ENCODE assay signal across 13 cellular contexts in genomic region chr16:66326995-66327513, GRCh38. TPM values are rescaled to one million over a fixed set of nuclear protein-coding genes. Genes with fewer than 3 reads are reported as not detected.
DNase-seq lines count a peak whose midpoint lies in the region; ATAC-seq and TF ChIP-seq lines count a peak whose summit lies in the region.
"Had no signal": no experiment of that assay in that cellular context is flagged by ENCODE, and none has a peak within 500 bp of the region (broad histone marks: within the 10 kb centered on the region; RNA-seq: fewer than 3 reads in every experiment).

No MANE protein-coding gene starts in this region.

- H3K36me3 ChIP-seq in mesendoderm (ENCODE audit: control insufficient read depth, insufficient read depth, low read length), result no peaks in the 10 kb centered on the region
- no peaks in the 10 kb centered on the region for H3K36me3 ChIP-seq in aorta (ENCODE audit: control insufficient read depth in 1 of 2, insufficient read depth in 2 of 2, low read length in 1 of 2)
- H3K36me3 ChIP-seq in smooth muscle cell (ENCODE audit: low read depth), result no peaks in the 10 kb centered on the region
- H3K36me3 ChIP-seq: esophagus squamous epithelium had no signal

- WGBS in right cardiac atrium, result 50% methylated on average over 17 of the region's 17 CpGs
- no CpG with 5 or more reads among the region's 17 CpGs for WGBS in mesendoderm (ENCODE audit: extremely low coverage, insufficient coverage, low lambda C conversion rate)
- 18 to 19% methylated on average over 17 of the region's 17 CpGs for WGBS in aorta, 2 donors
- WGBS in smooth muscle cell (ENCODE audit: low lambda C conversion rate), result 82% methylated on average over 16 of the region's 17 CpGs

- no peak overlapping the region for H2BK15ac ChIP-seq in mesendoderm (replicated peaks; ENCODE audit: low read depth)

- H3F3A ChIP-seq in smooth muscle cell (ENCODE audit: low read depth), result no peaks in the 10 kb centered on the region

- H2AK5ac ChIP-seq in mesendoderm (ENCODE audit: low read length), result no peak overlapping the region

- ATAC-seq in right cardiac atrium (peak; percentile 25 to 34), aorta (ENCODE audit: low FRiP score) (peak; percentile 44)
- ATAC-seq: A549 had no signal

- no peak overlapping the region for H2BK5ac ChIP-seq in mesendoderm (ENCODE audit: low read length)

- H3K9ac ChIP-seq in mesendoderm (ENCODE audit: low read length) (no peak overlapping the region), smooth muscle cell (ENCODE audit: low read depth) (no peak overlapping the region)

- H4K20me1 ChIP-seq in smooth muscle cell (ENCODE audit: low read depth), result no peaks in the 10 kb centered on the region

- no peak overlapping the region for H4K5ac ChIP-seq in mesendoderm (ENCODE audit: low read length)

- H3K23ac ChIP-seq in mesendoderm (ENCODE audit: low read length), result no peak overlapping the region

- H3K27ac ChIP-seq in right cardiac atrium (ENCODE audit: low read length), result no peak overlapping the region
- peak overlapping the region; percentile 75 for H3K27ac ChIP-seq in angular gyrus (ENCODE audit: low read depth, low read length)
- no peak overlapping the region for H3K27ac ChIP-seq in mesendoderm (ENCODE audit: low read depth, low read length)
- H3K27ac ChIP-seq in aorta (ENCODE audit: low read depth in 1 of 2, low read length in 2 of 2), result no peak overlapping the region
- no peak overlapping the region for H3K27ac ChIP-seq in smooth muscle cell (ENCODE audit: low read depth)
- H3K27ac ChIP-seq: A549, esophagus squamous epithelium had no signal

- no peak overlapping the region for H3K4ac ChIP-seq in mesendoderm (ENCODE audit: low read depth, low read length)

- no peak overlapping the region for H4K8ac ChIP-seq in mesendoderm (ENCODE audit: low read depth, low read length)

- H3K27me3 ChIP-seq in right cardiac atrium (ENCODE audit: control insufficient read depth, insufficient read depth), result no peaks in the 10 kb centered on the region
- no peaks in the 10 kb centered on the region for H3K27me3 ChIP-seq in mesendoderm (ENCODE audit: insufficient read depth, low read length, poor library complexity)
- no peaks in the 10 kb centered on the region for H3K27me3 ChIP-seq in aorta (ENCODE audit: control insufficient read depth in 1 of 2, insufficient read depth in 2 of 2, low read length in 1 of 2)
- peaks cover 3% of the 10 kb centered on the region for H3K27me3 ChIP-seq in smooth muscle cell (ENCODE audit: low read depth)
- H3K27me3 ChIP-seq: esophagus squamous epithelium had no signal

- H3K4me1 ChIP-seq in right cardiac atrium (ENCODE audit: control insufficient read depth, insufficient read depth, low read length) (no peaks in the 10 kb centered on the region), mesendoderm (ENCODE audit: control insufficient read depth, low read depth, low read length) (no peaks in the 10 kb centered on the region), aorta (ENCODE audit: control insufficient read depth in 1 of 2, insufficient read depth in 2 of 2, low read length in 2 of 2) (no peaks in the 10 kb centered on the region), smooth muscle cell (ENCODE audit: low read depth) (no peaks in the 10 kb centered on the region)
- H3K4me1 ChIP-seq: A549 had no signal

- no peak overlapping the region for H3K56ac ChIP-seq in mesendoderm (ENCODE audit: low read length)

- H2BK120ac ChIP-seq in mesendoderm (ENCODE audit: low read depth, low read length), result no peak overlapping the region

- no peaks in the 10 kb centered on the region for H3K79me1 ChIP-seq in mesendoderm (ENCODE audit: low read length)

- H3K9me3 ChIP-seq in right cardiac atrium (ENCODE audit: control insufficient read depth, low read length) (no peaks in the 10 kb centered on the region), aorta (ENCODE audit: control insufficient read depth, low read length) (no peaks in the 10 kb centered on the region), smooth muscle cell (replicated peaks; ENCODE audit: low read depth) (no peaks in the 10 kb centered on the region)
- H3K9me3 ChIP-seq: A549, esophagus squamous epithelium had no signal

- H3K4me3 ChIP-seq in right cardiac atrium (ENCODE audit: low read length), result no peak overlapping the region
- H3K4me3 ChIP-seq in mesendoderm (ENCODE audit: low read length), result no peak overlapping the region
- H3K4me3 ChIP-seq in aorta (ENCODE audit: low read length in 2 of 2), result no peak overlapping the region
- H3K4me3 ChIP-seq in smooth muscle cell, result no peak overlapping the region
- H3K4me3 ChIP-seq: A549, esophagus squamous epithelium had no signal

- intact Hi-C loops in right cardiac atrium (cut with DNase I) (no loop called here), cardiac septum (cut with DNase I) (no loop called here), aorta (cut with DNase I) (no loop called here)

- no peak overlapping the region for H3K18ac ChIP-seq in mesendoderm (ENCODE audit: low read length)

- TF ChIP-seq CTCF in smooth muscle cell (IDR thresholded peaks at IDR 0.05; ENCODE audit: borderline replicate concordance, insufficient read depth, poor library complexity, severe bottlenecking), result no peak

- H3K79me2 ChIP-seq in mesendoderm (ENCODE audit: control insufficient read depth, insufficient read depth, low read length), result no peaks in the 10 kb centered on the region
- no peaks in the 10 kb centered on the region for H3K79me2 ChIP-seq in smooth muscle cell (ENCODE audit: low read depth)

- H3K4me2 ChIP-seq in mesendoderm (ENCODE audit: low read length) (no peak overlapping the region), smooth muscle cell (no peak overlapping the region)
- H3K4me2 ChIP-seq: A549 had no signal

- peak in 1 of 3 donors; percentile 73 for DNase-seq in right cardiac atrium
- DNase-seq in cardiac septum (ENCODE audit: low spot score), result no peak
- peak; percentile 16 for DNase-seq in mesendoderm
- no peak for DNase-seq in aorta
- no peak for DNase-seq in AG08395 (ENCODE audit: low spot score)
- no peak for DNase-seq in NCI-H1048 (lab: John Stamatoyannopoulos, UW)
- DNase-seq in smooth muscle cell (lab: John Stamatoyannopoulos, UW; ENCODE audit: unreplicated experiment), result no peak
- DNase-seq: amniotic stem cell, esophagus squamous epithelium, T-helper 9 cell had no signal

- no peak overlapping the region for H2AFZ ChIP-seq in smooth muscle cell (ENCODE audit: low read depth)

RNA-seq across cellular contexts. Expression of gene CDH5, which starts 39.4 kb away (rescaled TPM):
- total RNA-seq in right cardiac atrium (10 to 100 TPM; 22.9 to 47.0 (median 40.9) TPM), cardiac septum (51.9 TPM), aorta (10 to 100 TPM; 38.2 to 97.5 TPM), smooth muscle cell (not detected in 2 replicates)
- polyA plus RNA-seq in right cardiac atrium (32.8 TPM), aorta (1 to 10 TPM; 1.5 to 3.6 TPM), smooth muscle cell (not detected in 2 replicates)
- 0.06 TPM for polyA plus RNA-seq in mesendoderm (2013, experiment 1 of 2)
- 0.07 TPM for polyA plus RNA-seq in mesendoderm (2013, experiment 2 of 2)
- polyA plus RNA-seq: IgD-negative memory B cell had no signal

Comparison
In these comparisons a context has a peak if more than half of its experiments do, and no peak if none do; other contexts are left out.
1. RNA of gene CDH5, which starts 39.4 kb away (total RNA-seq): 38.2 to 97.5 TPM in aorta, 51.9 TPM in cardiac septum (single experiment) and 22.9 to 47.0 TPM in right cardiac atrium; not detected in smooth muscle cell; every median in the first group is over 10 times any median in the second.